1 cellular context compared by ENCODE assay signal in genomic region chr11:12784987-12785386, GRCh38.
TF ChIP-seq lines count a peak whose summit lies in the region.

No MANE protein-coding gene starts in this region.

TF ChIP-seq in WTC11, 78 proteins besides CTCF, POLR2A, EP300 and RAD21 (continued from another document):
- TF ChIP-seq ZNF138 (CRISPR knock-in tag; conservative IDR thresholded peaks at IDR 0.05) (no peak), AFF4 (CRISPR knock-in tag; IDR thresholded peaks at IDR 0.05; ENCODE audit: borderline replicate concordance) (no peak), ZNF512 (CRISPR knock-in tag; IDR thresholded peaks at IDR 0.05; ENCODE audit: borderline replicate concordance) (no peak), SMAD4 (CRISPR knock-in tag; IDR thresholded peaks at IDR 0.05) (no peak), NR2C2 (CRISPR knock-in tag; IDR thresholded peaks at IDR 0.05) (no peak)
